ENCODE assay signal across 20 cellular contexts in the genomic region with DNA sequence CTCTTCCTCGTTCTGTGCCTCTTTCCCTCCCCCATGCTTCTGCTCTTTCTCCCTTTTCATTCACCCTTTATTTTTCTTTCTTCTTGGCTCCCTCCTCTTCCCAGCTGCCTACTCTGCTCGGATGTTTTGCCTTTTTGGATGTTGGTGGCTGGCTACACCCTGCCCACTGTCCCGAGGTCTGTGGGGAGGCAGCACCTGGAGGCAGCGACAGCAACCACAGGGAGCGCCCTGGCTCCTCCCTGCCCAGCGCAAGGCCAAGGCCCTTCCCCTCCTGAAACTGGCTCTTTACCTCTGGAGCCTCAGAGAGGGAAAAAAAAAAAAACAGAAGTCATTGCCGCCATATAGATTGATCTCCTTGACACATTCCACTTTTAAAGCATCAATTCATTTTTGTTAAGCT. TPM values are rescaled to one million over a fixed set of nuclear protein-coding genes. Genes with fewer than 3 reads are reported as not detected.
A peak's percentile ranks its signal among the peaks of the same experiment; 100 is the strongest.
DNase-seq lines count a peak whose midpoint lies in the region; ATAC-seq and TF ChIP-seq lines count a peak whose summit lies in the region.
"Had no signal": no experiment of that assay in that cellular context is flagged by ENCODE, and none has a peak within 500 bp of the region (broad histone marks: within the 10 kb centered on the region; RNA-seq: fewer than 3 reads in every experiment).

No MANE protein-coding gene starts in this region.

- DNase-seq in H7 (peak; percentile 71), endodermal cell (peak; percentile 71), thoracic aorta (ENCODE audit: low spot score) (no peak), cerebellum (ENCODE audit: low spot score) (no peak), NCI-H510A treated with DMSO at 0.1 percent for 48 hours (lab: John Stamatoyannopoulos, UW) (no peak), putamen (ENCODE audit: low spot score) (no peak)
- DNase-seq in naive thymus-derived CD8-positive, alpha-beta T cell: no peak
- DNase-seq: activated CD4-positive, alpha-beta memory T cell treated with anti-CD3 and anti-CD28 coated beads for 36 hours; hippocampal formation; Karpas-422; NCI-H1048; NCI-H524; thyroid gland had no signal

- peaks cover 59% of the 10 kb centered on the region for H3K36me3 Mint-ChIP-seq in endodermal cell (ENCODE audit: low read depth)
- peaks cover 5 to 78% (median 27%) of the 10 kb centered on the region in 3 donors for H3K36me3 Mint-ChIP-seq in naive thymus-derived CD8-positive, alpha-beta T cell
- H3K36me3 Mint-ChIP-seq: natural killer cell treated with Interleukin-12 subunit alpha and Interleukin-12 subunit beta and Interleukin-15 and Interleukin-18, amount 100 ng/mL, for 72 hours had no signal

- H3K9me3 ChIP-seq in endodermal cell (ENCODE audit: control insufficient read depth, low read length): no peaks in the 10 kb centered on the region
- H3K9me3 ChIP-seq in muscle layer of duodenum (ENCODE audit: control insufficient read depth in 1 of 2, low read length in 2 of 2): no peaks in the 10 kb centered on the region
- no peaks in the 10 kb centered on the region for H3K9me3 ChIP-seq in thoracic aorta
- H3K9me3 ChIP-seq: thyroid gland had no signal

- TF ChIP-seq CTCF in endodermal cell (conservative IDR thresholded peaks at IDR 0.05) (no peak), thoracic aorta (IDR thresholded peaks at IDR 0.05) (no peak)

- peaks cover 3% of the 10 kb centered on the region for H3K36me3 ChIP-seq in H7 (replicated peaks; ENCODE audit: control insufficient read depth, insufficient read depth, low read length)
- peaks cover 55% of the 10 kb centered on the region for H3K36me3 ChIP-seq in endodermal cell (ENCODE audit: control insufficient read depth, insufficient read depth, low read length)
- H3K36me3 ChIP-seq in muscle layer of duodenum (ENCODE audit: control insufficient read depth in 1 of 2, insufficient read depth in 2 of 2, low read length in 2 of 2): peaks cover 34 to 40% of the 10 kb centered on the region in 2 donors
- H3K36me3 ChIP-seq in thoracic aorta: peaks cover 23% of the 10 kb centered on the region

- H3K27me3 Mint-ChIP-seq in endodermal cell (ENCODE audit: insufficient read depth): no peaks in the 10 kb centered on the region
- no peaks in the 10 kb centered on the region for H3K27me3 Mint-ChIP-seq in naive thymus-derived CD8-positive, alpha-beta T cell
- H3K27me3 Mint-ChIP-seq: activated CD4-positive, alpha-beta memory T cell treated with anti-CD3 and anti-CD28 coated beads for 36 hours; activated naive CD4-positive, alpha-beta T cell treated with anti-CD3 and anti-CD28 coated beads, Interleukin-2, amount 50 U/mL, for 24 hours; natural killer cell treated with Interleukin-12 subunit alpha and Interleukin-12 subunit beta and Interleukin-15 and Interleukin-18, amount 100 ng/mL, for 72 hours had no signal

- no peak overlapping the region for H3K9ac ChIP-seq in endodermal cell (ENCODE audit: extremely low read depth, low read length, poor library complexity, severe bottlenecking)

- H3K4me1 ChIP-seq in endodermal cell (ENCODE audit: control insufficient read depth, insufficient read depth, low read length): no peaks in the 10 kb centered on the region
- peaks cover 0 to 5% of the 10 kb centered on the region in 2 donors for H3K4me1 ChIP-seq in muscle layer of duodenum (ENCODE audit: control insufficient read depth in 1 of 2, insufficient read depth in 2 of 2, low read length in 2 of 2)
- H3K4me1 ChIP-seq in thoracic aorta (ENCODE audit: control insufficient read depth in 1 of 2, low read depth in 2 of 2): peaks cover 0 to 8% of the 10 kb centered on the region in 2 donors
- H3K4me1 ChIP-seq: thyroid gland had no signal

- no peak for ATAC-seq in thoracic aorta (ENCODE audit: insufficient number of reproducible peaks, low FRiP score, low read depth)
- no peak for ATAC-seq in naive thymus-derived CD8-positive, alpha-beta T cell
- ATAC-seq: natural killer cell treated with Interleukin-12 subunit alpha and Interleukin-12 subunit beta and Interleukin-15 and Interleukin-18, amount 100 ng/mL, for 72 hours had no signal

- no peak overlapping the region for H3K4me3 Mint-ChIP-seq in endodermal cell
- H3K4me3 Mint-ChIP-seq in naive thymus-derived CD8-positive, alpha-beta T cell: no peak overlapping the region
- H3K4me3 Mint-ChIP-seq: activated CD4-positive, alpha-beta memory T cell treated with anti-CD3 and anti-CD28 coated beads for 36 hours; activated naive CD4-positive, alpha-beta T cell treated with anti-CD3 and anti-CD28 coated beads, Interleukin-2, amount 50 U/mL, for 24 hours; natural killer cell treated with Interleukin-12 subunit alpha and Interleukin-12 subunit beta and Interleukin-15 and Interleukin-18, amount 100 ng/mL, for 72 hours had no signal

- H3K27ac ChIP-seq in endodermal cell (ENCODE audit: low read depth, low read length) (peak overlapping the region; percentile 36), muscle layer of duodenum (ENCODE audit: low read length) (peak overlapping the region; percentile 33), thoracic aorta (peak overlapping the region; percentile 86 to 92)
- H3K27ac ChIP-seq: thyroid gland had no signal

- no peaks in the 10 kb centered on the region for H3K4me1 Mint-ChIP-seq in endodermal cell
- H3K4me1 Mint-ChIP-seq in naive thymus-derived CD8-positive, alpha-beta T cell: peaks cover 2 to 21% (median 8%) of the 10 kb centered on the region in 4 donors

- 84 to 100% methylated on average over 3 to 7 of the region's 7 CpGs for WGBS in endodermal cell (ENCODE audit: insufficient coverage in 1 of 2, insufficient read length in 1 of 2), 2 experiments

- H3K4me3 ChIP-seq in H7 (ENCODE audit: insufficient read depth, low read depth, low read length) (no peak overlapping the region), endodermal cell (ENCODE audit: low read length) (no peak overlapping the region), muscle layer of duodenum (ENCODE audit: low read depth in 1 of 2, low read length in 2 of 2) (no peak overlapping the region), thoracic aorta (peak overlapping the region; percentile 57)
- H3K4me3 ChIP-seq: thyroid gland had no signal

- H3K9me3 Mint-ChIP-seq in endodermal cell: no peaks in the 10 kb centered on the region
- no peaks in the 10 kb centered on the region for H3K9me3 Mint-ChIP-seq in naive thymus-derived CD8-positive, alpha-beta T cell
- H3K9me3 Mint-ChIP-seq: activated CD4-positive, alpha-beta memory T cell treated with anti-CD3 and anti-CD28 coated beads for 36 hours; activated naive CD4-positive, alpha-beta T cell treated with anti-CD3 and anti-CD28 coated beads, Interleukin-2, amount 50 U/mL, for 24 hours; natural killer cell treated with Interleukin-12 subunit alpha and Interleukin-12 subunit beta and Interleukin-15 and Interleukin-18, amount 100 ng/mL, for 72 hours had no signal

- H3K27me3 ChIP-seq in H7 (ENCODE audit: control insufficient read depth, insufficient read depth, low read length) (no peaks in the 10 kb centered on the region), endodermal cell (ENCODE audit: control insufficient read depth, insufficient read depth, low read length, poor library complexity, severe bottlenecking) (no peaks in the 10 kb centered on the region), muscle layer of duodenum (ENCODE audit: low read depth, low read length) (no peaks in the 10 kb centered on the region), thoracic aorta (replicated peaks; ENCODE audit: insufficient read depth) (no peaks in the 10 kb centered on the region)
- H3K27me3 ChIP-seq: thyroid gland had no signal

- H3K27ac Mint-ChIP-seq in endodermal cell: no peak overlapping the region
- peak overlapping the region in 2 of 10 donors; percentile 68 to 76 for H3K27ac Mint-ChIP-seq in naive thymus-derived CD8-positive, alpha-beta T cell
- H3K27ac Mint-ChIP-seq: activated CD4-positive, alpha-beta memory T cell treated with anti-CD3 and anti-CD28 coated beads for 36 hours; activated naive CD4-positive, alpha-beta T cell treated with anti-CD3 and anti-CD28 coated beads, Interleukin-2, amount 50 U/mL, for 24 hours; natural killer cell treated with Interleukin-12 subunit alpha and Interleukin-12 subunit beta and Interleukin-15 and Interleukin-18, amount 100 ng/mL, for 72 hours had no signal

- POLR2A ChIA-PET in naive thymus-derived CD8-positive, alpha-beta T cell (lab: Charles Lee): interaction anchor here (1.3 kb wide), 1 partner anchor 422 kb away, joined by 3 read pairs; a partner anchor contains a TSS

RNA-seq across cellular contexts. Expression of a gene that starts 20.1 kb away (rescaled TPM):
- 8.5 and 11.9 TPM in 2 replicates for total RNA-seq in H7 (2014; rRNA removed; shearing (Covaris generic))
- 10 to 100 TPM; 27.4 to 36.8 TPM for total RNA-seq in endodermal cell
- 34.2 TPM for polyA plus RNA-seq in endodermal cell (2013, experiment 1 of 2)
- polyA plus RNA-seq in endodermal cell (2013, experiment 2 of 2): 22.5 TPM
- total RNA-seq in thoracic aorta: 10 to 100 TPM; 23.4 to 25.0 TPM
- 24.6 TPM for total RNA-seq in cerebellum
- total RNA-seq in naive thymus-derived CD8-positive, alpha-beta T cell: 10 to 100 TPM; 26.4 to 28.3 TPM
- polyA plus RNA-seq in naive thymus-derived CD8-positive, alpha-beta T cell: 10 to 100 TPM; 37.6 to 43.1 (median 38.1) TPM

RNA-seq across cellular contexts. Expression of a gene that starts 25.6 kb away (rescaled TPM):
- not detected in 2 replicates for total RNA-seq in H7 (2014; rRNA removed; shearing (Covaris generic))
- not detected for total RNA-seq in endodermal cell
- not detected for polyA plus RNA-seq in endodermal cell (2013, experiment 1 of 2)
- polyA plus RNA-seq in endodermal cell (2013, experiment 2 of 2): not detected
- not detected for total RNA-seq in thoracic aorta
- total RNA-seq in cerebellum: not detected
- total RNA-seq in naive thymus-derived CD8-positive, alpha-beta T cell: not detected
- polyA plus RNA-seq in naive thymus-derived CD8-positive, alpha-beta T cell: under 1 TPM in 1 of 3 donors, not detected in 2; 0.26 TPM
- total RNA-seq: activated CD4-positive, alpha-beta memory T cell treated with anti-CD3 and anti-CD28 coated beads for 36 hours; Daoy; HT-29; kidney epithelial cell; natural killer cell treated with Interleukin-12 subunit alpha and Interleukin-12 subunit beta and Interleukin-15 and Interleukin-18, amount 100 ng/mL, for 72 hours; pulmonary artery endothelial cell; thyroid gland had no signal

RNA-seq across cellular contexts. Expression of a gene that starts 56.3 kb away (rescaled TPM):
- 0.03 and 0.11 TPM in 2 replicates for total RNA-seq in H7 (2014; rRNA removed; shearing (Covaris generic))
- total RNA-seq in endodermal cell (under 1 TPM; 0.11 to 0.18 TPM), thoracic aorta (1 to 10 TPM; 2.5 to 3.7 TPM), cerebellum (0.73 TPM)
- 0.14 TPM for polyA plus RNA-seq in endodermal cell (2013, experiment 1 of 2)
- 0.04 TPM for polyA plus RNA-seq in endodermal cell (2013, experiment 2 of 2)
- 10 to 100 TPM; 93.5 to 99.9 TPM for total RNA-seq in naive thymus-derived CD8-positive, alpha-beta T cell
- 10 to 100 TPM; 17.1 to 31.9 (median 19.7) TPM for polyA plus RNA-seq in naive thymus-derived CD8-positive, alpha-beta T cell
- total RNA-seq: HT-29 had no signal

Comparison
In these comparisons a context has a peak if more than half of its experiments do, and no peak if none do; other contexts are left out.
1. DNase-seq: peak in H7 (single experiment) and endodermal cell (single experiment); none in thoracic aorta (single experiment), cerebellum (single experiment), naive thymus-derived CD8-positive, alpha-beta T cell (0 of 10), NCI-H510A treated with DMSO at 0.1 percent for 48 hours (single experiment) and putamen (single experiment).
2. H3K27ac ChIP-seq: peak in every context shown above with its lines; median percentile 89 in thoracic aorta; 36 in endodermal cell; 33 in muscle layer of duodenum.
3. RNA of a gene that starts 56.3 kb away (total RNA-seq): 93.5 to 99.9 TPM in naive thymus-derived CD8-positive, alpha-beta T cell; 2.5 to 3.7 TPM in thoracic aorta, 0.73 TPM in cerebellum (single experiment), 0.11 to 0.18 TPM in endodermal cell and 0.03 to 0.11 TPM in H7; every median in the first group is over 10 times any median in the second.